In genomic region chr22:31661851-31662667, GRCh38 we compare ENCODE assay signal across 1 cellular context.
TF ChIP-seq lines count a peak whose summit lies in the region.

TSS of gene PISD (minus strand) at chr22:31662215. CDS start at chr22:31662208, 7 bp downstream.

TF ChIP-seq in K562, 482 proteins besides CTCF, POLR2A, EP300 and RAD21 (continued from another document and continues in another):
- TF ChIP-seq, protein P1, sequence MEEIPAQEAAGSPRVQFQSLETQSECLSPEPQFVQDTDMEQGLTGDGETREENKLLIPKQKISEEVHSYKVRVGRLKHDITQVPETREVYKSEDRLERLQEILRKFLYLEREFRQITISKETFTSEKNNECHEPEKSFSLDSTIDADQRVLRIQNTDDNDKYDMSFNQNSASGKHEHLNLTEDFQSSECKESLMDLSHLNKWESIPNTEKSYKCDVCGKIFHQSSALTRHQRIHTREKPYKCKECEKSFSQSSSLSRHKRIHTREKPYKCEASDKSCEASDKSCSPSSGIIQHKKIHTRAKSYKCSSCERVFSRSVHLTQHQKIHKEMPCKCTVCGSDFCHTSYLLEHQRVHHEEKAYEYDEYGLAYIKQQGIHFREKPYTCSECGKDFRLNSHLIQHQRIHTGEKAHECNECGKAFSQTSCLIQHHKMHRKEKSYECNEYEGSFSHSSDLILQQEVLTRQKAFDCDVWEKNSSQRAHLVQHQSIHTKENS (CRISPR knock-in tag; IDR thresholded peaks at IDR 0.05): no peak
- TF ChIP-seq, protein P2, sequence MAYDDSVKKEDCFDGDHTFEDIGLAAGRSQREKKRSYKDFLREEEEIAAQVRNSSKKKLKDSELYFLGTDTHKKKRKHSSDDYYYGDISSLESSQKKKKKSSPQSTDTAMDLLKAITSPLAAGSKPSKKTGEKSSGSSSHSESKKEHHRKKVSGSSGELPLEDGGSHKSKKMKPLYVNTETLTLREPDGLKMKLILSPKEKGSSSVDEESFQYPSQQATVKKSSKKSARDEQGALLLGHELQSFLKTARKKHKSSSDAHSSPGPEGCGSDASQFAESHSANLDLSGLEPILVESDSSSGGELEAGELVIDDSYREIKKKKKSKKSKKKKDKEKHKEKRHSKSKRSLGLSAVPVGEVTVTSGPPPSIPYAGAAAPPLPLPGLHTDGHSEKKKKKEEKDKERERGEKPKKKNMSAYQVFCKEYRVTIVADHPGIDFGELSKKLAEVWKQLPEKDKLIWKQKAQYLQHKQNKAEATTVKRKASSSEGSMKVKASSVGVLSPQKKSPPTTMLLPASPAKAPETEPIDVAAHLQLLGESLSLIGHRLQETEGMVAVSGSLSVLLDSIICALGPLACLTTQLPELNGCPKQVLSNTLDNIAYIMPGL (CRISPR knock-in tag; IDR thresholded peaks at IDR 0.05): no peak
- TF ChIP-seq, protein P3, sequence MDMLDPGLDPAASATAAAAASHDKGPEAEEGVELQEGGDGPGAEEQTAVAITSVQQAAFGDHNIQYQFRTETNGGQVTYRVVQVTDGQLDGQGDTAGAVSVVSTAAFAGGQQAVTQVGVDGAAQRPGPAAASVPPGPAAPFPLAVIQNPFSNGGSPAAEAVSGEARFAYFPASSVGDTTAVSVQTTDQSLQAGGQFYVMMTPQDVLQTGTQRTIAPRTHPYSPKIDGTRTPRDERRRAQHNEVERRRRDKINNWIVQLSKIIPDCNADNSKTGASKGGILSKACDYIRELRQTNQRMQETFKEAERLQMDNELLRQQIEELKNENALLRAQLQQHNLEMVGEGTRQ (CRISPR knock-in tag; IDR thresholded peaks at IDR 0.05): no peak
- TF ChIP-seq KDM4B (IDR thresholded peaks at IDR 0.05; ENCODE audit: borderline replicate concordance in 2 of 2, low read depth in 1 of 2) (no peak), ZNF175 (CRISPR knock-in tag; IDR thresholded peaks at IDR 0.05; ENCODE audit: low read depth) (no peak), ZSCAN32 (CRISPR knock-in tag; IDR thresholded peaks at IDR 0.05) (no peak), OTX1 (CRISPR knock-in tag; IDR thresholded peaks at IDR 0.05) (no peak), ZNF212 (CRISPR knock-in tag; IDR thresholded peaks at IDR 0.05) (no peak), NFIC (IDR thresholded peaks at IDR 0.05) (peak; percentile 15; the same call in 1 of the 2 replicates), CREB3L1 (IDR thresholded peaks at IDR 0.05; ENCODE audit: borderline replicate concordance, low read depth) (0 out of 2 replicates have a peak, but pooled peaks have one; percentile 26), TCF7L2 (IDR thresholded peaks at IDR 0.05; ENCODE audit: low read depth, low read length) (no peak), TAF9B (IDR thresholded peaks at IDR 0.05; ENCODE audit: partially characterized antibody) (peak; percentile 48), TOE1 (IDR thresholded peaks at IDR 0.05; ENCODE audit: borderline replicate concordance) (0 out of 2 replicates have a peak, but pooled peaks have one; percentile 39), TOE1 (CRISPR knock-in tag; IDR thresholded peaks at IDR 0.05; ENCODE audit: borderline replicate concordance, low read depth) (no peak), MAX (CRISPR knock-in tag; IDR thresholded peaks at IDR 0.05) (peak; percentile 87), ZNF384 (IDR thresholded peaks at IDR 0.05; ENCODE audit: low read depth, low read length) (no peak), NCOA2 (IDR thresholded peaks at IDR 0.05; ENCODE audit: partially characterized antibody in 2 of 2) (no peak), ZNF12 (CRISPR knock-in tag; IDR thresholded peaks at IDR 0.05) (no peak), ZNF184 (CRISPR knock-in tag; IDR thresholded peaks at IDR 0.05) (no peak), SMARCA5 (IDR thresholded peaks at IDR 0.05) (no peak), ZBTB33 (CRISPR knock-in tag; IDR thresholded peaks at IDR 0.05) (no peak), BACH1 (tag; IDR thresholded peaks at IDR 0.05) (peak; percentile 85), ZNF639 (CRISPR knock-in tag; conservative IDR thresholded peaks at IDR 0.05 in 1 of 2, IDR thresholded peaks at IDR 0.05 in 1 of 2) (peak in 1 of 2 experiments; percentile 38; a peak in 1 of 4 replicates), HMG20A (CRISPR knock-in tag; conservative IDR thresholded peaks at IDR 0.05) (no peak), FOSL1 (tag; conservative IDR thresholded peaks at IDR 0.05) (peak; percentile 74), ZNF217 (CRISPR knock-in tag; IDR thresholded peaks at IDR 0.05) (no peak), PHB2 (IDR thresholded peaks at IDR 0.05; ENCODE audit: low read depth) (no peak), POU5F1 (IDR thresholded peaks at IDR 0.05; ENCODE audit: borderline replicate concordance, low read depth, low read length, partially characterized antibody) (no peak), STAT5B (CRISPR knock-in tag; IDR thresholded peaks at IDR 0.05) (no peak), RBFOX2 (IDR thresholded peaks at IDR 0.05; ENCODE audit: low read depth, low read length) (peak; percentile 89), SIN3A (IDR thresholded peaks at IDR 0.05; ENCODE audit: borderline replicate concordance in 2 of 2, control insufficient read depth in 1 of 2, low read depth in 2 of 2, low read length in 2 of 2) (peak; percentile 94 to 97), PHF8 (IDR thresholded peaks at IDR 0.05; ENCODE audit: borderline replicate concordance, low read length) (peak; percentile 87), STAT6 (CRISPR knock-in tag; IDR thresholded peaks at IDR 0.05) (no peak), MAZ (CRISPR knock-in tag; conservative IDR thresholded peaks at IDR 0.05 in 1 of 2, IDR thresholded peaks at IDR 0.05 in 1 of 2) (peak in 1 of 2 experiments; percentile 47; a peak in 1 of 4 replicates), ATF7 (IDR thresholded peaks at IDR 0.05) (peak; percentile 61), ZC3H4 (CRISPR knock-in tag; IDR thresholded peaks at IDR 0.05; ENCODE audit: borderline replicate concordance) (no peak), VEZF1 (CRISPR knock-in tag; IDR thresholded peaks at IDR 0.05) (0 out of 2 replicates have a peak, but pooled peaks have one; percentile 19), NFE2 (IDR thresholded peaks at IDR 0.05; ENCODE audit: low read depth) (peak; percentile 77), TFE3 (CRISPR knock-in tag; IDR thresholded peaks at IDR 0.05) (no peak), ESRRB (CRISPR knock-in tag; IDR thresholded peaks at IDR 0.05; ENCODE audit: borderline replicate concordance) (no peak)
- TF ChIP-seq, protein P4, sequence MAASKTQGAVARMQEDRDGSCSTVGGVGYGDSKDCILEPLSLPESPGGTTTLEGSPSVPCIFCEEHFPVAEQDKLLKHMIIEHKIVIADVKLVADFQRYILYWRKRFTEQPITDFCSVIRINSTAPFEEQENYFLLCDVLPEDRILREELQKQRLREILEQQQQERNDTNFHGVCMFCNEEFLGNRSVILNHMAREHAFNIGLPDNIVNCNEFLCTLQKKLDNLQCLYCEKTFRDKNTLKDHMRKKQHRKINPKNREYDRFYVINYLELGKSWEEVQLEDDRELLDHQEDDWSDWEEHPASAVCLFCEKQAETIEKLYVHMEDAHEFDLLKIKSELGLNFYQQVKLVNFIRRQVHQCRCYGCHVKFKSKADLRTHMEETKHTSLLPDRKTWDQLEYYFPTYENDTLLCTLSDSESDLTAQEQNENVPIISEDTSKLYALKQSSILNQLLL (CRISPR knock-in tag; IDR thresholded peaks at IDR 0.05; ENCODE audit: borderline replicate concordance): no peak
- TF ChIP-seq, protein P5, sequence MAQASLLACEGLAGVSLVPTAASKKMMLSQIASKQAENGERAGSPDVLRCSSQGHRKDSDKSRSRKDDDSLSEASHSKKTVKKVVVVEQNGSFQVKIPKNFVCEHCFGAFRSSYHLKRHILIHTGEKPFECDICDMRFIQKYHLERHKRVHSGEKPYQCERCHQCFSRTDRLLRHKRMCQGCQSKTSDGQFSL (CRISPR knock-in tag; IDR thresholded peaks at IDR 0.05): no peak
- TF ChIP-seq, protein P5 (tag; IDR thresholded peaks at IDR 0.05): no peak
- TF ChIP-seq, protein P6, sequence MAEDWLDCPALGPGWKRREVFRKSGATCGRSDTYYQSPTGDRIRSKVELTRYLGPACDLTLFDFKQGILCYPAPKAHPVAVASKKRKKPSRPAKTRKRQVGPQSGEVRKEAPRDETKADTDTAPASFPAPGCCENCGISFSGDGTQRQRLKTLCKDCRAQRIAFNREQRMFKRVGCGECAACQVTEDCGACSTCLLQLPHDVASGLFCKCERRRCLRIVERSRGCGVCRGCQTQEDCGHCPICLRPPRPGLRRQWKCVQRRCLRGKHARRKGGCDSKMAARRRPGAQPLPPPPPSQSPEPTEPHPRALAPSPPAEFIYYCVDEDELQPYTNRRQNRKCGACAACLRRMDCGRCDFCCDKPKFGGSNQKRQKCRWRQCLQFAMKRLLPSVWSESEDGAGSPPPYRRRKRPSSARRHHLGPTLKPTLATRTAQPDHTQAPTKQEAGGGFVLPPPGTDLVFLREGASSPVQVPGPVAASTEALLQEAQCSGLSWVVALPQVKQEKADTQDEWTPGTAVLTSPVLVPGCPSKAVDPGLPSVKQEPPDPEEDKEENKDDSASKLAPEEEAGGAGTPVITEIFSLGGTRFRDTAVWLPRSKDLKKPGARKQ (CRISPR knock-in tag; IDR thresholded peaks at IDR 0.05): no peak
